In genomic region chr6:145206247-145206907, GRCh38 we compare ENCODE assay signal across 17 cellular contexts.
DNase-seq lines count a peak whose midpoint lies in the region; ATAC-seq and TF ChIP-seq lines count a peak whose summit lies in the region.
"Had no signal": no experiment of that assay in that cellular context is flagged by ENCODE, and none has a peak within 500 bp of the region (broad histone marks: within the 10 kb centered on the region; RNA-seq: fewer than 3 reads in every experiment).

No MANE protein-coding gene starts in this region.

- DNase-seq in ELF-1 (ENCODE audit: low read depth, low spot score) (peak; percentile 15), NCI-H146 treated with DMSO at 0.1 percent for 48 hours (lab: John Stamatoyannopoulos, UW; ENCODE audit: unreplicated experiment) (peak; percentile 33), coronary artery (ENCODE audit: low spot score) (no peak), non-pigmented ciliary epithelial cell (ENCODE audit: low read depth) (peak; percentile 15), NCI-H128 (lab: John Stamatoyannopoulos, UW; ENCODE audit: unreplicated experiment) (no peak)
- DNase-seq in activated CD4-positive, alpha-beta T cell treated with anti-CD3 and anti-CD28 coated beads for 48 hours: no peak
- DNase-seq: activated CD8-positive, alpha-beta memory T cell treated with anti-CD3 and anti-CD28 coated beads, Interleukin-2, amount 10 ng/mL, durations not matched to agents 7 days and 5 days; activated naive CD8-positive, alpha-beta T cell treated with anti-CD3 and anti-CD28 coated beads for 36 hours; effector CD8-positive, alpha-beta T cell; MM.1S; NCI-H524; psoas muscle; SJCRH30; stimulated activated naive CD4-positive, alpha-beta T cell had no signal

- TF ChIP-seq CTCF in coronary artery (IDR thresholded peaks at IDR 0.05): no peak

- peak overlapping the region; percentile 13 for H3K4me3 ChIP-seq in coronary artery
- H3K4me3 ChIP-seq: psoas muscle, SJCRH30 had no signal

- no peak overlapping the region for H3K27ac ChIP-seq in coronary artery
- H3K27ac ChIP-seq: HL-60, psoas muscle, SJCRH30 had no signal

- no peak for ATAC-seq in HG03045 (IDR thresholded peaks at IDR 0.05; ENCODE audit: unreplicated experiment)
- ATAC-seq in HG03175 (IDR thresholded peaks at IDR 0.05; ENCODE audit: unreplicated experiment): no peak
- ATAC-seq: activated CD8-positive, alpha-beta memory T cell treated with anti-CD3 and anti-CD28 coated beads, Interleukin-2, amount 10 ng/mL, durations not matched to agents 7 days and 5 days; psoas muscle had no signal

Comparison
In these comparisons a context has a peak if more than half of its experiments do, and no peak if none do; other contexts are left out.
1. DNase-seq: peak in ELF-1 (single experiment), NCI-H146 treated with DMSO at 0.1 percent for 48 hours (single experiment) and non-pigmented ciliary epithelial cell (single experiment); none in coronary artery (single experiment), activated CD4-positive, alpha-beta T cell treated with anti-CD3 and anti-CD28 coated beads for 48 hours (single experiment) and NCI-H128 (single experiment).